In the genomic region with DNA sequence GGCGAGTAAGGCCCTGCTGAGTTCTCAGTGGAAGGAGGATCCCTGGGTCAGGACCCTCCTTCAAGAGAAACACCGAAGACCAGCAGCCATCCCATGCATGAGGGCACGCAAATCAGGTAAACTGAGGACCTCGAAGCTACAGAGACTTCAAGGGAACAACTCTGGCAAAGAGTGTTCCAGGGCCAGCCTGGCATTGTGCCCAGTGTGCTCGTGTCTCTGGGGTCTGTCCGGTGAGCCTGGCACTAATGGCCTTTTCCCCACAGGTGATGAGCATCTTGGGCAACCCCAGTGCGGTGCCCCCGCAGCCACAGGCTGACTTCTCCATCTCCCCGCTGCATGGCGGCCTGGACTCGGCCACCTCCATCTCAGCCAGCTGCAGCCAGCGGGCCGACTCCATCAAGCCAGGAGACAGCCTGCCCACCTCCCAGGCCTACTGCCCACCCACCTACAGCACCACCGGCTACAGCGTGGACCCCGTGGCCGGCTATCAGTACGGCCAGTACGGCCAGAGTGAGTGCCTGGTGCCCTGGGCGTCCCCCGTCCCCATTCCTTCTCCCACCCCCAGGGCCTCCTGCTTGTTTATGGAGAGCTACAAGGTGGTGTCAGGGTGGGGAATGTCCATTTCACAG, we compare ENCODE assay signal across 20 cellular contexts.
DNase-seq lines count a peak whose midpoint lies in the region; ATAC-seq and TF ChIP-seq lines count a peak whose summit lies in the region.
"Had no signal": no experiment of that assay in that cellular context is flagged by ENCODE, and none has a peak within 500 bp of the region (broad histone marks: within the 10 kb centered on the region; RNA-seq: fewer than 3 reads in every experiment).

No MANE protein-coding gene starts in this region.

- intact Hi-C loops in CD14-positive monocyte (cut with micrococcal nuclease): no loop called here
- intact Hi-C loops in spleen (cut with DNase I; ENCODE audit: low total_unique reads): no loop called here
- intact Hi-C loops in left lung (cut with DNase I): no loop called here

- H3K27me3 Mint-ChIP-seq in CD14-positive monocyte (ENCODE audit: low read depth in 3 of 3): peaks cover 5 to 19% (median 19%) of the 10 kb centered on the region in 3 donors

- no peaks in the 10 kb centered on the region for H3K4me1 ChIP-seq in RWPE2 (ENCODE audit: insufficient read depth, poor library complexity, severe bottlenecking)
- no peaks in the 10 kb centered on the region for H3K4me1 ChIP-seq in spleen
- H3K4me1 ChIP-seq in left lung: no peaks in the 10 kb centered on the region
- H3K4me1 ChIP-seq: BLaER1 treated with 17β-estradiol and CSF1 and Interleukin-3, amounts not matched to agents 10 nM and 100 nM; HAP-1 had no signal

- H3K9me3 Mint-ChIP-seq in CD14-positive monocyte: peaks cover 0 to 3% (median 0%) of the 10 kb centered on the region in 7 donors
- H3K9me3 Mint-ChIP-seq: CD8-positive, alpha-beta memory T cell had no signal

- no peak for TF ChIP-seq POLR2A in spleen (IDR thresholded peaks at IDR 0.05)

- H3K36me3 Mint-ChIP-seq in CD14-positive monocyte: no peaks in the 10 kb centered on the region
- H3K36me3 Mint-ChIP-seq: CD4-positive, CD25-positive, alpha-beta regulatory T cell; CD8-positive, alpha-beta memory T cell had no signal

- H3K4me3 ChIP-seq in RWPE2 (ENCODE audit: severe bottlenecking): no peak overlapping the region
- H3K4me3 ChIP-seq in spleen: no peak overlapping the region
- H3K4me3 ChIP-seq in left lung: no peak overlapping the region
- H3K4me3 ChIP-seq: BLaER1 treated with 17β-estradiol and CSF1 and Interleukin-3, amounts not matched to agents 10 nM and 100 nM; GM12878; HAP-1 had no signal

- H3K36me3 ChIP-seq in RWPE2 (ENCODE audit: low read depth): no peaks in the 10 kb centered on the region
- H3K36me3 ChIP-seq in spleen: no peaks in the 10 kb centered on the region
- no peaks in the 10 kb centered on the region for H3K36me3 ChIP-seq in left lung
- H3K36me3 ChIP-seq: BLaER1 treated with 17β-estradiol and CSF1 and Interleukin-3, amounts not matched to agents 10 nM and 100 nM; HAP-1 had no signal

- 84 to 93% (median 87%) methylated on average over 12 to 21 of the region's 21 CpGs for WGBS in spleen, 5 donors

- H3K27ac ChIP-seq in RWPE2 (ENCODE audit: poor library complexity, severe bottlenecking) (no peak overlapping the region), spleen (no peak overlapping the region), left lung (no peak overlapping the region)
- H3K27ac ChIP-seq: BLaER1 treated with 17β-estradiol and CSF1 and Interleukin-3, amounts not matched to agents 10 nM and 100 nM; HL-60 had no signal

- H3K27ac Mint-ChIP-seq in CD14-positive monocyte: no peak overlapping the region
- H3K27ac Mint-ChIP-seq: B cell; CD4-positive, CD25-positive, alpha-beta regulatory T cell; CD8-positive, alpha-beta memory T cell had no signal

- H3K9me3 ChIP-seq in RWPE2 (ENCODE audit: severe bottlenecking) (no peaks in the 10 kb centered on the region), spleen (no peaks in the 10 kb centered on the region), left lung (no peaks in the 10 kb centered on the region)
- H3K9me3 ChIP-seq: BLaER1 treated with 17β-estradiol and CSF1 and Interleukin-3, amounts not matched to agents 10 nM and 100 nM; HAP-1 had no signal

- TF ChIP-seq CTCF in CD14-positive monocyte (IDR thresholded peaks at IDR 0.05) (no peak), RWPE2 (IDR thresholded peaks at IDR 0.05; ENCODE audit: poor library complexity, severe bottlenecking) (no peak), spleen (IDR thresholded peaks at IDR 0.05 in 8 of 11, conservative IDR thresholded peaks at IDR 0.05 in 3 of 11) (no peak), left lung (IDR thresholded peaks at IDR 0.05) (no peak)

- peaks cover 16% of the 10 kb centered on the region for H3K27me3 ChIP-seq in RWPE2 (ENCODE audit: insufficient read depth, poor library complexity, severe bottlenecking)
- H3K27me3 ChIP-seq in spleen (replicated peaks in 1 of 7): peaks cover 0 to 86% (median 14%) of the 10 kb centered on the region in 7 donors
- peaks cover 0 to 97% of the 10 kb centered on the region in 2 donors for H3K27me3 ChIP-seq in left lung
- H3K27me3 ChIP-seq: BLaER1 treated with 17β-estradiol and CSF1 and Interleukin-3, amounts not matched to agents 10 nM and 100 nM had no signal

- DNase-seq in CD14-positive monocyte (ENCODE audit: low spot score) (peak; percentile 30), RWPE2 (ENCODE audit: low spot score) (peak; percentile 46), mesenteric fat pad (ENCODE audit: low spot score) (peak; percentile 62), spleen (peak; percentile 25), pons (ENCODE audit: low spot score) (no peak), left lung (no peak)
- DNase-seq: CD4-positive, CD25-positive, alpha-beta regulatory T cell; CD8-positive, alpha-beta memory T cell; COR-L47; DMS 273 treated with DMSO at 0.1 percent for 48 hours; DMS53; DND-41; EL; GOT3 had no signal

- ATAC-seq in RWPE2 (ENCODE audit: low read depth): no peak
- ATAC-seq in HG03159 (IDR thresholded peaks at IDR 0.05; ENCODE audit: unreplicated experiment): no peak
- ATAC-seq in left lung: no peak
- ATAC-seq: GM12878 had no signal

- no peaks in the 10 kb centered on the region for H3K4me1 Mint-ChIP-seq in CD14-positive monocyte
- H3K4me1 Mint-ChIP-seq: B cell; CD4-positive, CD25-positive, alpha-beta regulatory T cell; CD8-positive, alpha-beta memory T cell had no signal

- H3K4me3 Mint-ChIP-seq in CD14-positive monocyte: no peak overlapping the region
- H3K4me3 Mint-ChIP-seq: B cell; CD4-positive, CD25-positive, alpha-beta regulatory T cell; CD8-positive, alpha-beta memory T cell had no signal

Comparison
In these comparisons a context has a peak if more than half of its experiments do, and no peak if none do; other contexts are left out.
1. DNase-seq: peak in CD14-positive monocyte (single experiment), RWPE2 (single experiment), mesenteric fat pad (single experiment) and spleen (single experiment); none in pons (single experiment) and left lung (0 of 2).